In the genomic region with DNA sequence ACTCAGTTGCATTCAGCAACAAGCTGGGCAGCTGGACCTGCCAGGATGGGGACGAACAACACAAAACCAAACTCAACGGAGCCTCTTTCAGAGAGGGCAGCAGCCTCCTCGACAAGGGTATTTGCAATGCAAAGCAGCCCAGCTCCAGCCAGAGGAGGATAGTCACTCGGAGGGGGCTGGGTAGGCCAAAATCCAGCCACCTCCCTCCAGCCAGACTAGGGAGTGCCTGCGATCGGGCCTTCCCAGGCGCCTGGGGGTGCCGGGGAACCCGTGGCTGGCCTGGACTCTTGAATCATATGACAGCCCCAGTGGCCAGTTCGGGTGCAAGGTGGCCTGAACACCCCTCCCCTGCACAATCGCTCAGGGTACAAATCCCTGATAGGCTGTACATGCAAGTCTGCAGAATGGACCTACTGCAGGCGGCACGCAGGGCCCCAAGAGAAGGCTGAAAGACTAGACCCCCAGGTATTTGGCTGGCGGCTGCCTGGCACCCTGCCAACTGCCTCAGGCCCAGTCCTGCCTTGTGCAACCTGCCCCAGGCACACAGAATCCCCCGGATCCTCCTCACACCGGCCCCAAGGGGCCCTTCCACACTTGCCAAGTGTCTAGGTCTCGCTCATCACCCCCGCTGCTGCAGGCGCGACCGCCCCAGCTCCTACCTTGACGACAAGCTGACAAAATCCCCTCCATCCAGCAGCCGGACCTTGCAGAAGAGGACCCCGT, we compare ENCODE assay signal across 1 cellular context.
TF ChIP-seq lines count a peak whose summit lies in the region.

No MANE protein-coding gene starts in this region.

TF ChIP-seq in HepG2, 621 proteins besides CTCF, POLR2A, EP300 and RAD21 (continued from another document and continues in another):
- TF ChIP-seq, protein P1, sequence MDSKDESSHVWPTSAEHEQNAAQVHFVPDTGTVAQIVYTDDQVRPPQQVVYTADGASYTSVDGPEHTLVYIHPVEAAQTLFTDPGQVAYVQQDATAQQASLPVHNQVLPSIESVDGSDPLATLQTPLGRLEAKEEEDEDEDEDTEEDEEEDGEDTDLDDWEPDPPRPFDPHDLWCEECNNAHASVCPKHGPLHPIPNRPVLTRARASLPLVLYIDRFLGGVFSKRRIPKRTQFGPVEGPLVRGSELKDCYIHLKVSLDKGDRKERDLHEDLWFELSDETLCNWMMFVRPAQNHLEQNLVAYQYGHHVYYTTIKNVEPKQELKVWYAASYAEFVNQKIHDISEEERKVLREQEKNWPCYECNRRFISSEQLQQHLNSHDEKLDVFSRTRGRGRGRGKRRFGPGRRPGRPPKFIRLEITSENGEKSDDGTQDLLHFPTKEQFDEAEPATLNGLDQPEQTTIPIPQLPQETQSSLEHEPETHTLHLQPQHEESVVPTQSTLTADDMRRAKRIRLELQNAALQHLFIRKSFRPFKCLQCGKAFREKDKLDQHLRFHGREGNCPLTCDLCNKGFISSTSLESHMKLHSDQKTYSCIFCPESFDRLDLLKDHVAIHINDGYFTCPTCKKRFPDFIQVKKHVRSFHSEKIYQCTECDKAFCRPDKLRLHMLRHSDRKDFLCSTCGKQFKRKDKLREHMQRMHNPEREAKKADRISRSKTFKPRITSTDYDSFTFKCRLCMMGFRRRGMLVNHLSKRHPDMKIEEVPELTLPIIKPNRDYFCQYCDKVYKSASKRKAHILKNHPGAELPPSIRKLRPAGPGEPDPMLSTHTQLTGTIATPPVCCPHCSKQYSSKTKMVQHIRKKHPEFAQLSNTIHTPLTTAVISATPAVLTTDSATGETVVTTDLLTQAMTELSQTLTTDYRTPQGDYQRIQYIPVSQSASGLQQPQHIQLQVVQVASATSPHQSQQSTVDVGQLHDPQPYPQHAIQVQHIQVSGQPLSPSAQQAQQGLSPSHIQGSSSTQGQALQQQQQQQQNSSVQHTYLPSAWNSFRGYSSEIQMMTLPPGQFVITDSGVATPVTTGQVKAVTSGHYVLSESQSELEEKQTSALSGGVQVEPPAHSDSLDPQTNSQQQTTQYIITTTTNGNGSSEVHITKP (CRISPR knock-in tag; IDR thresholded peaks at IDR 0.05; ENCODE audit: low read depth) = no peak
- TF ChIP-seq NFIC (IDR thresholded peaks at IDR 0.05; ENCODE audit: low read length) = 0 out of 2 replicates have a peak, but pooled peaks have one; percentile 50
- no peak for TF ChIP-seq ZNF446 (CRISPR knock-in tag; IDR thresholded peaks at IDR 0.05)
- no peak for TF ChIP-seq ZNF569 (CRISPR knock-in tag; IDR thresholded peaks at IDR 0.05; ENCODE audit: borderline replicate concordance)
- TF ChIP-seq NFIB (CRISPR knock-in tag; IDR thresholded peaks at IDR 0.05; ENCODE audit: borderline replicate concordance) = peak; percentile 86; the same call in 1 of the 2 replicates
- TF ChIP-seq, protein P2, sequence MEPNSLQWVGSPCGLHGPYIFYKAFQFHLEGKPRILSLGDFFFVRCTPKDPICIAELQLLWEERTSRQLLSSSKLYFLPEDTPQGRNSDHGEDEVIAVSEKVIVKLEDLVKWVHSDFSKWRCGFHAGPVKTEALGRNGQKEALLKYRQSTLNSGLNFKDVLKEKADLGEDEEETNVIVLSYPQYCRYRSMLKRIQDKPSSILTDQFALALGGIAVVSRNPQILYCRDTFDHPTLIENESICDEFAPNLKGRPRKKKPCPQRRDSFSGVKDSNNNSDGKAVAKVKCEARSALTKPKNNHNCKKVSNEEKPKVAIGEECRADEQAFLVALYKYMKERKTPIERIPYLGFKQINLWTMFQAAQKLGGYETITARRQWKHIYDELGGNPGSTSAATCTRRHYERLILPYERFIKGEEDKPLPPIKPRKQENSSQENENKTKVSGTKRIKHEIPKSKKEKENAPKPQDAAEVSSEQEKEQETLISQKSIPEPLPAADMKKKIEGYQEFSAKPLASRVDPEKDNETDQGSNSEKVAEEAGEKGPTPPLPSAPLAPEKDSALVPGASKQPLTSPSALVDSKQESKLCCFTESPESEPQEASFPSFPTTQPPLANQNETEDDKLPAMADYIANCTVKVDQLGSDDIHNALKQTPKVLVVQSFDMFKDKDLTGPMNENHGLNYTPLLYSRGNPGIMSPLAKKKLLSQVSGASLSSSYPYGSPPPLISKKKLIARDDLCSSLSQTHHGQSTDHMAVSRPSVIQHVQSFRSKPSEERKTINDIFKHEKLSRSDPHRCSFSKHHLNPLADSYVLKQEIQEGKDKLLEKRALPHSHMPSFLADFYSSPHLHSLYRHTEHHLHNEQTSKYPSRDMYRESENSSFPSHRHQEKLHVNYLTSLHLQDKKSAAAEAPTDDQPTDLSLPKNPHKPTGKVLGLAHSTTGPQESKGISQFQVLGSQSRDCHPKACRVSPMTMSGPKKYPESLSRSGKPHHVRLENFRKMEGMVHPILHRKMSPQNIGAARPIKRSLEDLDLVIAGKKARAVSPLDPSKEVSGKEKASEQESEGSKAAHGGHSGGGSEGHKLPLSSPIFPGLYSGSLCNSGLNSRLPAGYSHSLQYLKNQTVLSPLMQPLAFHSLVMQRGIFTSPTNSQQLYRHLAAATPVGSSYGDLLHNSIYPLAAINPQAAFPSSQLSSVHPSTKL (CRISPR knock-in tag; IDR thresholded peaks at IDR 0.05) = no peak
- TF ChIP-seq, protein P3, sequence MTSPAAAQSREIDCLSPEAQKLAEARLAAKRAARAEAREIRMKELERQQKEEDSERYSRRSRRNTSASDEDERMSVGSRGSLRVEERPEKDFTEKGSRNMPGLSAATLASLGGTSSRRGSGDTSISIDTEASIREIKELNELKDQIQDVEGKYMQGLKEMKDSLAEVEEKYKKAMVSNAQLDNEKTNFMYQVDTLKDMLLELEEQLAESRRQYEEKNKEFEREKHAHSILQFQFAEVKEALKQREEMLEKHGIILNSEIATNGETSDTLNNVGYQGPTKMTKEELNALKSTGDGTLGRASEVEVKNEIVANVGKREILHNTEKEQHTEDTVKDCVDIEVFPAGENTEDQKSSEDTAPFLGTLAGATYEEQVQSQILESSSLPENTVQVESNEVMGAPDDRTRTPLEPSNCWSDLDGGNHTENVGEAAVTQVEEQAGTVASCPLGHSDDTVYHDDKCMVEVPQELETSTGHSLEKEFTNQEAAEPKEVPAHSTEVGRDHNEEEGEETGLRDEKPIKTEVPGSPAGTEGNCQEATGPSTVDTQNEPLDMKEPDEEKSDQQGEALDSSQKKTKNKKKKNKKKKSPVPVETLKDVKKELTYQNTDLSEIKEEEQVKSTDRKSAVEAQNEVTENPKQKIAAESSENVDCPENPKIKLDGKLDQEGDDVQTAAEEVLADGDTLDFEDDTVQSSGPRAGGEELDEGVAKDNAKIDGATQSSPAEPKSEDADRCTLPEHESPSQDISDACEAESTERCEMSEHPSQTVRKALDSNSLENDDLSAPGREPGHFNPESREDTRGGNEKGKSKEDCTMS (CRISPR knock-in tag; conservative IDR thresholded peaks at IDR 0.05) = no peak
- TF ChIP-seq CREM (IDR thresholded peaks at IDR 0.05) = no peak
- TF ChIP-seq CREM (CRISPR knock-in tag; IDR thresholded peaks at IDR 0.05) = no peak
- no peak for TF ChIP-seq NR2F6 (IDR thresholded peaks at IDR 0.05)
- no peak for TF ChIP-seq NR2F6 (CRISPR knock-in tag; IDR thresholded peaks at IDR 0.05)
- no peak for TF ChIP-seq ZBTB3 (CRISPR knock-in tag; IDR thresholded peaks at IDR 0.05; ENCODE audit: borderline replicate concordance, low read depth)
- TF ChIP-seq MED1 (CRISPR knock-in tag; IDR thresholded peaks at IDR 0.05) = no peak
- TF ChIP-seq YEATS2 (CRISPR knock-in tag; IDR thresholded peaks at IDR 0.05; ENCODE audit: borderline replicate concordance) = no peak
- no peak for TF ChIP-seq ZFP62 (CRISPR knock-in tag; IDR thresholded peaks at IDR 0.05)
- no peak for TF ChIP-seq KDM1A (CRISPR knock-in tag; IDR thresholded peaks at IDR 0.05)
- no peak for TF ChIP-seq ATF7-NPFF (CRISPR knock-in tag; IDR thresholded peaks at IDR 0.05; ENCODE audit: low read depth)
- no peak for TF ChIP-seq MED8 (CRISPR knock-in tag; IDR thresholded peaks at IDR 0.05; ENCODE audit: insufficient replicate concordance)
- no peak; the same call in 1 of the 2 replicates for TF ChIP-seq KDM5A (IDR thresholded peaks at IDR 0.05; ENCODE audit: borderline replicate concordance, low read length)
- TF ChIP-seq SRSF4 (IDR thresholded peaks at IDR 0.05; ENCODE audit: low read depth, low read length, poor library complexity, severe bottlenecking) = no peak
- TF ChIP-seq, protein P4, sequence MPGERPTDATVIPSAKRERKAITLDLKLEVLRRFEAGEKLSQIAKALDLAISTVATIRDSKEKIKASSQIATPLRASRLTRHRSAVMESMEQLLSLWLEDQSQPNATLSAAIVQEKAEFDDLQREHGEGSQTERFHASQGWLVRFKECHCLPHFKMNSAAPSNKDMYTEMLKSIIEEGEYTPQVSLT (CRISPR knock-in tag; IDR thresholded peaks at IDR 0.05; ENCODE audit: borderline replicate concordance, low read depth) = no peak
- TF ChIP-seq ONECUT2 (CRISPR knock-in tag; IDR thresholded peaks at IDR 0.05) = no peak
- TF ChIP-seq, protein P5, sequence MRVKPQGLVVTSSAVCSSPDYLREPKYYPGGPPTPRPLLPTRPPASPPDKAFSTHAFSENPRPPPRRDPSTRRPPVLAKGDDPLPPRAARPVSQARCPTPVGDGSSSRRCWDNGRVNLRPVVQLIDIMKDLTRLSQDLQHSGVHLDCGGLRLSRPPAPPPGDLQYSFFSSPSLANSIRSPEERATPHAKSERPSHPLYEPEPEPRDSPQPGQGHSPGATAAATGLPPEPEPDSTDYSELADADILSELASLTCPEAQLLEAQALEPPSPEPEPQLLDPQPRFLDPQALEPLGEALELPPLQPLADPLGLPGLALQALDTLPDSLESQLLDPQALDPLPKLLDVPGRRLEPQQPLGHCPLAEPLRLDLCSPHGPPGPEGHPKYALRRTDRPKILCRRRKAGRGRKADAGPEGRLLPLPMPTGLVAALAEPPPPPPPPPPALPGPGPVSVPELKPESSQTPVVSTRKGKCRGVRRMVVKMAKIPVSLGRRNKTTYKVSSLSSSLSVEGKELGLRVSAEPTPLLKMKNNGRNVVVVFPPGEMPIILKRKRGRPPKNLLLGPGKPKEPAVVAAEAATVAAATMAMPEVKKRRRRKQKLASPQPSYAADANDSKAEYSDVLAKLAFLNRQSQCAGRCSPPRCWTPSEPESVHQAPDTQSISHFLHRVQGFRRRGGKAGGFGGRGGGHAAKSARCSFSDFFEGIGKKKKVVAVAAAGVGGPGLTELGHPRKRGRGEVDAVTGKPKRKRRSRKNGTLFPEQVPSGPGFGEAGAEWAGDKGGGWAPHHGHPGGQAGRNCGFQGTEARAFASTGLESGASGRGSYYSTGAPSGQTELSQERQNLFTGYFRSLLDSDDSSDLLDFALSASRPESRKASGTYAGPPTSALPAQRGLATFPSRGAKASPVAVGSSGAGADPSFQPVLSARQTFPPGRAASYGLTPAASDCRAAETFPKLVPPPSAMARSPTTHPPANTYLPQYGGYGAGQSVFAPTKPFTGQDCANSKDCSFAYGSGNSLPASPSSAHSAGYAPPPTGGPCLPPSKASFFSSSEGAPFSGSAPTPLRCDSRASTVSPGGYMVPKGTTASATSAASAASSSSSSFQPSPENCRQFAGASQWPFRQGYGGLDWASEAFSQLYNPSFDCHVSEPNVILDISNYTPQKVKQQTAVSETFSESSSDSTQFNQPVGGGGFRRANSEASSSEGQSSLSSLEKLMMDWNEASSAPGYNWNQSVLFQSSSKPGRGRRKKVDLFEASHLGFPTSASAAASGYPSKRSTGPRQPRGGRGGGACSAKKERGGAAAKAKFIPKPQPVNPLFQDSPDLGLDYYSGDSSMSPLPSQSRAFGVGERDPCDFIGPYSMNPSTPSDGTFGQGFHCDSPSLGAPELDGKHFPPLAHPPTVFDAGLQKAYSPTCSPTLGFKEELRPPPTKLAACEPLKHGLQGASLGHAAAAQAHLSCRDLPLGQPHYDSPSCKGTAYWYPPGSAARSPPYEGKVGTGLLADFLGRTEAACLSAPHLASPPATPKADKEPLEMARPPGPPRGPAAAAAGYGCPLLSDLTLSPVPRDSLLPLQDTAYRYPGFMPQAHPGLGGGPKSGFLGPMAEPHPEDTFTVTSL (CRISPR knock-in tag; IDR thresholded peaks at IDR 0.05; ENCODE audit: borderline replicate concordance) = no peak
- TF ChIP-seq ZSCAN20 (CRISPR knock-in tag; IDR thresholded peaks at IDR 0.05; ENCODE audit: borderline replicate concordance) = no peak
- no peak for TF ChIP-seq CHD2 (IDR thresholded peaks at IDR 0.05; ENCODE audit: low read depth, low read length)
- TF ChIP-seq TBX3 (IDR thresholded peaks at IDR 0.05; ENCODE audit: borderline replicate concordance) = no peak
- TF ChIP-seq FOXC1 (CRISPR knock-in tag; IDR thresholded peaks at IDR 0.05; ENCODE audit: borderline replicate concordance) = no peak
- no peak for TF ChIP-seq ZNF674 (CRISPR knock-in tag; IDR thresholded peaks at IDR 0.05; ENCODE audit: low read depth)
- 0 out of 2 replicates have a peak, but pooled peaks have one; percentile 17 for TF ChIP-seq ZNF614 (CRISPR knock-in tag; IDR thresholded peaks at IDR 0.05; ENCODE audit: borderline replicate concordance)
- peak; percentile 64; the same call in 1 of the 2 replicates for TF ChIP-seq ZFX (CRISPR knock-in tag; IDR thresholded peaks at IDR 0.05; ENCODE audit: low read depth)
- no peak for TF ChIP-seq XBP1 (CRISPR knock-in tag; IDR thresholded peaks at IDR 0.05)
- no peak for TF ChIP-seq NFE2L2 (IDR thresholded peaks at IDR 0.05; ENCODE audit: low read length)
- TF ChIP-seq, protein P6, sequence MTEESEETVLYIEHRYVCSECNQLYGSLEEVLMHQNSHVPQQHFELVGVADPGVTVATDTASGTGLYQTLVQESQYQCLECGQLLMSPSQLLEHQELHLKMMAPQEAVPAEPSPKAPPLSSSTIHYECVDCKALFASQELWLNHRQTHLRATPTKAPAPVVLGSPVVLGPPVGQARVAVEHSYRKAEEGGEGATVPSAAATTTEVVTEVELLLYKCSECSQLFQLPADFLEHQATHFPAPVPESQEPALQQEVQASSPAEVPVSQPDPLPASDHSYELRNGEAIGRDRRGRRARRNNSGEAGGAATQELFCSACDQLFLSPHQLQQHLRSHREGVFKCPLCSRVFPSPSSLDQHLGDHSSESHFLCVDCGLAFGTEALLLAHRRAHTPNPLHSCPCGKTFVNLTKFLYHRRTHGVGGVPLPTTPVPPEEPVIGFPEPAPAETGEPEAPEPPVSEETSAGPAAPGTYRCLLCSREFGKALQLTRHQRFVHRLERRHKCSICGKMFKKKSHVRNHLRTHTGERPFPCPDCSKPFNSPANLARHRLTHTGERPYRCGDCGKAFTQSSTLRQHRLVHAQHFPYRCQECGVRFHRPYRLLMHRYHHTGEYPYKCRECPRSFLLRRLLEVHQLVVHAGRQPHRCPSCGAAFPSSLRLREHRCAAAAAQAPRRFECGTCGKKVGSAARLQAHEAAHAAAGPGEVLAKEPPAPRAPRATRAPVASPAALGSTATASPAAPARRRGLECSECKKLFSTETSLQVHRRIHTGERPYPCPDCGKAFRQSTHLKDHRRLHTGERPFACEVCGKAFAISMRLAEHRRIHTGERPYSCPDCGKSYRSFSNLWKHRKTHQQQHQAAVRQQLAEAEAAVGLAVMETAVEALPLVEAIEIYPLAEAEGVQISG (CRISPR knock-in tag; IDR thresholded peaks at IDR 0.05) = no peak
- TF ChIP-seq ZNF644 (CRISPR knock-in tag; IDR thresholded peaks at IDR 0.05; ENCODE audit: low read depth) = no peak
- TF ChIP-seq SMYD3 (CRISPR knock-in tag; IDR thresholded peaks at IDR 0.05) = no peak
- TF ChIP-seq MAFF (IDR thresholded peaks at IDR 0.05; ENCODE audit: low read depth, low read length) = no peak
- no peak for TF ChIP-seq ZNF737 (CRISPR knock-in tag; IDR thresholded peaks at IDR 0.05; ENCODE audit: borderline replicate concordance)
- no peak for TF ChIP-seq DPF2 (CRISPR knock-in tag; IDR thresholded peaks at IDR 0.05; ENCODE audit: borderline replicate concordance, low read depth)
